In the genomic region with DNA sequence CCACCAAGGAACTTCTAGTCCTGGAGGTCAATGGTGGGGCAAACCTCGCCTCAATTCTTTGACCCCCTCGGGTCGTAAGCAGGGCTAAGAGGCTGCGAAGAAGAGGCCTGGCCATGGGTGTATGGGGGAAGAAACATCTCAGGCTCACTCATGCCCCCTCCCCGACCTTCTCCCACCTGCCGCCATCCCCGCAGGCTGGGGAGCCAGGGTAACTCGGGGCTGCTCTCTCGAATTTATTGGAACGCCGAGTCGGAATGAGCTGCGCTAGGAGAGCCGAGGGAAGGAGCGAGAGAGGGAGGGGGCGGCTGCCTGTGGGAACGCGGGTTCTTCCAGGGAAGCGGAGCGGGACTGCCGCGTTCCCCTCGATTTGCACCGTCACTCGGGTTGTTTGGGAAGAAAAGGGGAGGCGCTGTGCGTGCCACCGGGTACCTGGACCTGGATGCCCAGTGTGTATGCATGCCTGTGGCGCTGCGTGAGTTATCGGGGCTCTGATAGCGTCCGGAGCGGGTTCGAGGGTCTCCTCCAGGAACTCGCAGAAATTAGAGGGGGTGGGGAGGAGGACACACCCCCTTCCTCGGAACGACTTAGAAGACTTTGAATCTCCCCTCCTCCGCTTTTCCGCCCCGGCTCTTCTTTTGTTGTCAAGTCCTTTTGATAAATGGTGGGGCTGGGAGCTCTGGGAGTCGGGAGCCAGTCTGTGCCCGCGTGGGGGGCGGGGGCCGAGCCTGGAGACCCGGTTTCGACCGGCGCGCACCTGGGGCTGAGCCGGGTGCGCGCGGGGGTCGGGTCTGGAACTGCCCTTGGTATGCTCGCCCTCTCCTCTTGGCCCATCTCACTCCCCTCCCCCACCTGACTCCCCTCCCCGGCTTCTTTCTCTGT, we compare ENCODE assay signal across 8 cellular contexts. TPM values are rescaled to one million over a fixed set of nuclear protein-coding genes. Genes with fewer than 3 reads are reported as not detected.
DNase-seq lines count a peak whose midpoint lies in the region; ATAC-seq and TF ChIP-seq lines count a peak whose summit lies in the region.

No MANE protein-coding gene starts in this region.

- peak overlapping the region; percentile 85 for H3K4me3 Mint-ChIP-seq in activated naive CD8-positive, alpha-beta T cell treated with anti-CD3 and anti-CD28 coated beads, Interleukin-2, amount 10 ng/mL, durations not matched to agents 7 days and 5 days

- H3K27ac ChIP-seq in iPS DF 6.9 (ENCODE audit: low read length) (no peak overlapping the region), gastrocnemius medialis (peak overlapping the region; percentile 85 to 98 (median 98))

- no peaks in the 10 kb centered on the region for H3K9me3 Mint-ChIP-seq in activated naive CD8-positive, alpha-beta T cell treated with anti-CD3 and anti-CD28 coated beads, Interleukin-2, amount 10 ng/mL, durations not matched to agents 7 days and 5 days

- intact Hi-C loops in gastrocnemius medialis (cut with DNase I; ENCODE audit: low total_unique reads), result loop anchor here (2.0 to 10.0 kb wide), 3 partner anchors 109 to 1151 kb away; no protein-coding TSS in a partner anchor

- ATAC-seq in activated naive CD8-positive, alpha-beta T cell treated with anti-CD3 and anti-CD28 coated beads, Interleukin-2, amount 10 ng/mL, durations not matched to agents 7 days and 5 days (ENCODE audit: low read depth), result no peak
- ATAC-seq in gastrocnemius medialis (peak in 1 of 2 donors; percentile 4), GM21423 (IDR thresholded peaks at IDR 0.05; ENCODE audit: unreplicated experiment) (no peak)

- H3K4me1 ChIP-seq in iPS DF 6.9 (ENCODE audit: control insufficient read depth, insufficient read depth, low read length) (peaks cover 7% of the 10 kb centered on the region), gastrocnemius medialis (peaks cover 4 to 30% of the 10 kb centered on the region in 2 donors)

- DNase-seq in Daoy (ENCODE audit: low read depth) (peak; percentile 58), LNCaP clone FGC (ENCODE audit: low read depth) (no peak), iPS DF 6.9 (ENCODE audit: low read depth, low spot score) (no peak), gastrocnemius medialis (no peak), OCI-M2 (lab: John Stamatoyannopoulos, UW; ENCODE audit: unreplicated experiment) (no peak)
- DNase-seq in activated naive CD8-positive, alpha-beta T cell treated with anti-CD3 and anti-CD28 coated beads, Interleukin-2, amount 10 ng/mL, durations not matched to agents 7 days and 5 days, result peak; percentile 37
- no peak for DNase-seq in activated effector memory CD4-positive, alpha-beta T cell treated with Interleukin-2 at 50 U/mL for 16 hours

- no CpG with 5 or more reads among the region's 58 CpGs for WGBS in iPS DF 6.9 (ENCODE audit: insufficient coverage, insufficient read length)

- in situ Hi-C loops in gastrocnemius medialis (cut with MboI; ENCODE audit: low sequenced_read_pairs in 4 of 4), result no loop called here

- H3K27me3 ChIP-seq in iPS DF 6.9 (ENCODE audit: control insufficient read depth, insufficient read depth, low read length), result peaks cover 78% of the 10 kb centered on the region
- peaks cover 0 to 36% (median 30%) of the 10 kb centered on the region in 3 donors for H3K27me3 ChIP-seq in gastrocnemius medialis

- peaks cover 15% of the 10 kb centered on the region for H3K4me1 Mint-ChIP-seq in activated naive CD8-positive, alpha-beta T cell treated with anti-CD3 and anti-CD28 coated beads, Interleukin-2, amount 10 ng/mL, durations not matched to agents 7 days and 5 days

- H3K9me3 ChIP-seq in iPS DF 6.9 (ENCODE audit: control insufficient read depth, insufficient read depth, low read length), result no peaks in the 10 kb centered on the region
- H3K9me3 ChIP-seq in gastrocnemius medialis, result no peaks in the 10 kb centered on the region

- H3K36me3 ChIP-seq in iPS DF 6.9 (ENCODE audit: control insufficient read depth, insufficient read depth, low read length) (no peaks in the 10 kb centered on the region), gastrocnemius medialis (no peaks in the 10 kb centered on the region)

- H3K27ac Mint-ChIP-seq in activated naive CD8-positive, alpha-beta T cell treated with anti-CD3 and anti-CD28 coated beads, Interleukin-2, amount 10 ng/mL, durations not matched to agents 7 days and 5 days, result no peak overlapping the region

- POLR2A ChIA-PET in activated naive CD8-positive, alpha-beta T cell treated with anti-CD3 and anti-CD28 coated beads, Interleukin-2, amount 10 ng/mL, durations not matched to agents 7 days and 5 days (lab: Charles Lee), result no interaction called here

- peak; percentile 22; the same call in 1 of the 2 replicates for TF ChIP-seq CTCF in LNCaP clone FGC (IDR thresholded peaks at IDR 0.05; ENCODE audit: control insufficient read depth, extremely low read depth, insufficient read depth)
- no peak for TF ChIP-seq CTCF in gastrocnemius medialis (IDR thresholded peaks at IDR 0.05 in 4 of 5, conservative IDR thresholded peaks at IDR 0.05 in 1 of 5)

- peaks cover 64% of the 10 kb centered on the region for H3K27me3 Mint-ChIP-seq in activated naive CD8-positive, alpha-beta T cell treated with anti-CD3 and anti-CD28 coated beads, Interleukin-2, amount 10 ng/mL, durations not matched to agents 7 days and 5 days

- peak overlapping the region; percentile 86 for H3K4me3 ChIP-seq in LNCaP clone FGC (ENCODE audit: low read depth, low read length)
- H3K4me3 ChIP-seq in iPS DF 6.9 (ENCODE audit: low read length), result peak overlapping the region; percentile 37; the same call in 1 of the 2 replicates
- H3K4me3 ChIP-seq in gastrocnemius medialis, result peak overlapping the region; percentile 57 to 82 (median 72)

- TF ChIP-seq POLR2A in gastrocnemius medialis (IDR thresholded peaks at IDR 0.05), result no peak

- peaks cover 2% of the 10 kb centered on the region for H3K36me3 Mint-ChIP-seq in activated naive CD8-positive, alpha-beta T cell treated with anti-CD3 and anti-CD28 coated beads, Interleukin-2, amount 10 ng/mL, durations not matched to agents 7 days and 5 days

RNA-seq across cellular contexts. Expression of gene ZNF503, which starts 1.8 kb away (rescaled TPM):
- 3.7 and 5.7 TPM in 2 replicates for total RNA-seq in Daoy (2014; rRNA removed; shearing (Covaris generic))
- total RNA-seq in activated naive CD8-positive, alpha-beta T cell treated with anti-CD3 and anti-CD28 coated beads, Interleukin-2, amount 10 ng/mL, durations not matched to agents 7 days and 5 days, result under 1 TPM; 0.23 to 0.42 TPM
- 1 to 10 TPM; 1.7 to 2.0 (median 1.8) TPM for total RNA-seq in gastrocnemius medialis

RNA-seq across cellular contexts. Expression of gene LRMDA, which starts 28.0 kb away (rescaled TPM):
- total RNA-seq in Daoy (2014; rRNA removed; shearing (Covaris generic)), result 1.6 TPM in 1 of 2 replicates, not detected in the other
- not detected for total RNA-seq in activated naive CD8-positive, alpha-beta T cell treated with anti-CD3 and anti-CD28 coated beads, Interleukin-2, amount 10 ng/mL, durations not matched to agents 7 days and 5 days
- 1 to 10 TPM in 3 of 4 donors, under 1 TPM in 1; 0.80 to 4.5 (median 1.4) TPM for total RNA-seq in gastrocnemius medialis

Comparison
In these comparisons a context has a peak if more than half of its experiments do, and no peak if none do; other contexts are left out.
1. DNase-seq: peak in Daoy (single experiment) and activated naive CD8-positive, alpha-beta T cell treated with anti-CD3 and anti-CD28 coated beads, Interleukin-2, amount 10 ng/mL, durations not matched to agents 7 days and 5 days (single experiment); none in LNCaP clone FGC (single experiment), iPS DF 6.9 (single experiment), gastrocnemius medialis (0 of 2), OCI-M2 (single experiment) and activated effector memory CD4-positive, alpha-beta T cell treated with Interleukin-2 at 50 U/mL for 16 hours (single experiment).
2. Peak in every context shown above with its lines, with median percentiles within 50 percentile points of each other: H3K4me3 ChIP-seq.